19 cellular contexts compared by ENCODE assay signal in the genomic region with DNA sequence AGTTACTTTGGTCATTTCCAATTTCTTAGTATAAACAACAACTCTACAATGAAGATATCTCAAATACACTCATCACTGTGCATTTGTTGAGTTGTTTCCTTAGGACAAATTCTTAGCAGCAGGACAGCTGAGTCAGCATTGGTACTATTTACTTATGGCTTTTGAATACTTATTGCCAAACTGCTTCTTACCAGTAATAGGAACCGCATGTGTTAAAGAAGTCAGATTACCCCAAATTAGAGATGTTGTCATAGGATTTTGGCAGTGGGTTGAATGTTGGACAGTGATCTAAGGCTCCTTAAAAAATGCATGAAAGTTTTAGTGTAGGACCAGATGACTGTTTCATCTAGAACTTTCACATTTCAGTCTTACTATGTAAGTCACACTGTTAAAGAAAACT. TPM values are rescaled to one million over a fixed set of nuclear protein-coding genes. Genes with fewer than 3 reads are reported as not detected.
DNase-seq lines count a peak whose midpoint lies in the region; ATAC-seq, FAIRE-seq and TF ChIP-seq lines count a peak whose summit lies in the region.
"Had no signal": no experiment of that assay in that cellular context is flagged by ENCODE, and none has a peak within 500 bp of the region (broad histone marks: within the 10 kb centered on the region; RNA-seq: fewer than 3 reads in every experiment).

No MANE protein-coding gene starts in this region.

- H3K4me3 ChIP-seq in left ventricle myocardium inferior (no peak overlapping the region), astrocyte of the spinal cord (ENCODE audit: low read depth, low read length) (no peak overlapping the region), kidney (ENCODE audit: low read length in 2 of 2) (no peak overlapping the region)
- H3K4me3 ChIP-seq: PC-9, SJSA1 had no signal

- TF ChIP-seq CTCF in left ventricle myocardium inferior (IDR thresholded peaks at IDR 0.05; ENCODE audit: borderline replicate concordance) (no peak), astrocyte of the spinal cord (IDR thresholded peaks at IDR 0.05; ENCODE audit: low read depth, low read length) (no peak), kidney (IDR thresholded peaks at IDR 0.05; ENCODE audit: borderline replicate concordance, extremely low read depth, insufficient read depth) (no peak)

- peaks cover 2% of the 10 kb centered on the region for H3K36me3 ChIP-seq in left ventricle myocardium inferior
- H3K36me3 ChIP-seq in kidney (ENCODE audit: control insufficient read depth in 1 of 2, insufficient read depth in 2 of 2, low read length in 2 of 2), result no peaks in the 10 kb centered on the region
- H3K36me3 ChIP-seq: SJSA1 had no signal

- no peaks in the 10 kb centered on the region for H3K27me3 ChIP-seq in left ventricle myocardium inferior (ENCODE audit: low read depth)
- H3K27me3 ChIP-seq: SJSA1 had no signal

- intact Hi-C loops in left ventricle myocardium inferior (cut with micrococcal nuclease) (no loop called here), Right ventricle myocardium inferior (cut with DNase I) (no loop called here), kidney (cut with DNase I) (no loop called here)

- no peak overlapping the region for H3K9ac ChIP-seq in kidney (ENCODE audit: low read length in 2 of 2)

- FAIRE-seq in kidney (lab: Jason Lieb, UNC), result no peak
- FAIRE-seq: endothelial cell of umbilical vein, G401.6 had no signal

- DNase-seq in left ventricle myocardium inferior (no peak), Right ventricle myocardium inferior (ENCODE audit: missing footprints) (no peak), astrocyte of the spinal cord (ENCODE audit: low read depth, low spot score) (peak; percentile 87), fibroblast of peridontal ligament (ENCODE audit: extremely low read depth) (peak; percentile 40), stromal cell of bone marrow (ENCODE audit: low read depth) (peak; percentile 32), kidney (no peak), NCI-H524 treated with DMSO at 0.1 percent for 48 hours (lab: John Stamatoyannopoulos, UW) (no peak)
- DNase-seq in stimulated activated naive CD8-positive, alpha-beta T cell treated with anti-CD3 and anti-CD28 coated beads, Interleukin-15, Interleukin-2, amounts not matched to agents 100 U/mL and 50 U/mL, for 24 hours, result no peak
- DNase-seq: activated CD4-positive, alpha-beta T cell treated with anti-CD3 and anti-CD28 coated beads, Interleukin-2, amount 50 U/mL, for 4 hours; activated T-cell treated with anti-CD3 and anti-CD28 coated beads for 4 hours; cortex of kidney; naive thymus-derived CD4-positive, alpha-beta T cell; NCI-H1436; NCI-H2171; NCI-H748 treated with DMSO at 0.1 percent for 48 hours had no signal

- in situ Hi-C loops in astrocyte of the spinal cord (cut with HindIII; ENCODE audit: low sequenced_read_pairs), result no loop called here

- H3K27ac ChIP-seq in left ventricle myocardium inferior (replicated peaks) (peak overlapping the region; percentile 28), kidney (ENCODE audit: low read depth in 2 of 2, low read length in 2 of 2) (no peak overlapping the region)
- H3K27ac ChIP-seq: PC-9, SJSA1 had no signal

- H3K4me1 ChIP-seq in left ventricle myocardium inferior (peaks cover 50% of the 10 kb centered on the region), kidney (ENCODE audit: control insufficient read depth in 1 of 2, insufficient read depth in 1 of 2, low read depth in 1 of 2, low read length in 2 of 2) (peaks cover 0 to 13% of the 10 kb centered on the region in 2 donors)

- peaks cover 5% of the 10 kb centered on the region for H3K9me3 ChIP-seq in left ventricle myocardium inferior (replicated peaks)
- H3K9me3 ChIP-seq in kidney (ENCODE audit: control insufficient read depth in 1 of 2, low read length in 2 of 2), result no peaks in the 10 kb centered on the region

- ATAC-seq in Right ventricle myocardium inferior, result no peak
- no peak for ATAC-seq in stimulated activated naive CD8-positive, alpha-beta T cell treated with anti-CD3 and anti-CD28 coated beads, Interleukin-15, Interleukin-2, amounts not matched to agents 100 U/mL and 50 U/mL, for 24 hours
- ATAC-seq: naive thymus-derived CD4-positive, alpha-beta T cell had no signal

RNA-seq across cellular contexts. Expression of a gene that starts 56.9 kb away (rescaled TPM):
- total RNA-seq in left ventricle myocardium inferior (155 TPM), Right ventricle myocardium inferior (153 TPM), kidney (40.2 TPM)
- 34.5 TPM for polyA plus RNA-seq in kidney (ENCODE audit: insufficient read depth, low read depth, low replicate concordance)

Comparison
In these comparisons a context has a peak if more than half of its experiments do, and no peak if none do; other contexts are left out.
1. DNase-seq: peak in astrocyte of the spinal cord (single experiment), fibroblast of peridontal ligament (single experiment) and stromal cell of bone marrow (single experiment); none in left ventricle myocardium inferior (single experiment), Right ventricle myocardium inferior (single experiment), kidney (single experiment), NCI-H524 treated with DMSO at 0.1 percent for 48 hours (single experiment) and stimulated activated naive CD8-positive, alpha-beta T cell treated with anti-CD3 and anti-CD28 coated beads, Interleukin-15, Interleukin-2, amounts not matched to agents 100 U/mL and 50 U/mL, for 24 hours (single experiment).